Comparison of ENCODE assay signal across 15 cellular contexts in the genomic region with DNA sequence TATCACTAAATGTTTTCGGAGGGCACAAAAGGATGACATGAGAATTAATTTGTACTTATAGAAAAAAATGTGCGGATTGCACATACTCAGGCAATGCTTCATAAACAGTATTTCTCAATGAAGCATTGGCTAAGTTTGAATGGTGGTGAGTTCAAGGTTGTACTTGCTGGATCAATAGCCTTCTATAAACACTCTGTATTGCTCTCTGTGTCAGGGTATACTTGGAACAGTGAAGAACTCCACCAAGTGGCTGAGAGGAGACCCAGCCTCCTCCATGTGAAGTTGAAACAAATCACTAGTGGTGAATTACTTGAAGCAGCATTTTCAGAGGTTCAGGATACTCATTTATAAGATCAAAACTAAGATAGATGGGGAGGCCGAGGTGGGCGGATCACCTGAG.
DNase-seq lines count a peak whose midpoint lies in the region; ATAC-seq and TF ChIP-seq lines count a peak whose summit lies in the region.
"Had no signal": no experiment of that assay in that cellular context is flagged by ENCODE, and none has a peak within 500 bp of the region (broad histone marks: within the 10 kb centered on the region; RNA-seq: fewer than 3 reads in every experiment).

No MANE protein-coding gene starts in this region.

- no peak overlapping the region for H3K27ac Mint-ChIP-seq in activated naive CD4-positive, alpha-beta T cell treated with anti-CD3 and anti-CD28 coated beads, Interleukin-2, amount 10 ng/mL, durations not matched to agents 7 days and 5 days
- H3K27ac Mint-ChIP-seq: activated CD8-positive, alpha-beta memory T cell treated with anti-CD3 and anti-CD28 coated beads, Interleukin-2, amount 10 ng/mL, durations not matched to agents 7 days and 5 days; activated naive CD4-positive, alpha-beta T cell treated with anti-CD3 and anti-CD28 coated beads, Interleukin-2, amount 50 U/mL, for 72 hours; CD8-positive, alpha-beta memory T cell; dendritic cell treated with granulocyte-macrophage colony-stimulating factor and Interleukin-4, amounts not matched to agents 40 ng/mL and 50 ng/mL, for 4 days had no signal

- no peaks in the 10 kb centered on the region for H3K9me3 ChIP-seq in right lobe of liver

- H3K27ac ChIP-seq in right lobe of liver, result no peak overlapping the region
- H3K27ac ChIP-seq: PC-9 had no signal

- H3K36me3 ChIP-seq in right lobe of liver, result no peaks in the 10 kb centered on the region

- intact Hi-C loops in right lobe of liver (cut with DNase I), result no loop called here

- H3K4me3 ChIP-seq in right lobe of liver, result no peak overlapping the region
- H3K4me3 ChIP-seq: PC-9 had no signal

- H3K9me3 Mint-ChIP-seq in activated naive CD4-positive, alpha-beta T cell treated with anti-CD3 and anti-CD28 coated beads, Interleukin-2, amount 10 ng/mL, durations not matched to agents 7 days and 5 days, result no peaks in the 10 kb centered on the region
- H3K9me3 Mint-ChIP-seq: activated naive CD4-positive, alpha-beta T cell treated with anti-CD3 and anti-CD28 coated beads, Interleukin-2, amount 50 U/mL, for 72 hours; dendritic cell treated with granulocyte-macrophage colony-stimulating factor and Interleukin-4, amounts not matched to agents 40 ng/mL and 50 ng/mL, for 4 days had no signal

- no peaks in the 10 kb centered on the region for H3K4me1 Mint-ChIP-seq in activated naive CD4-positive, alpha-beta T cell treated with anti-CD3 and anti-CD28 coated beads, Interleukin-2, amount 10 ng/mL, durations not matched to agents 7 days and 5 days
- H3K4me1 Mint-ChIP-seq: activated CD8-positive, alpha-beta memory T cell treated with anti-CD3 and anti-CD28 coated beads, Interleukin-2, amount 10 ng/mL, durations not matched to agents 7 days and 5 days; CD8-positive, alpha-beta memory T cell had no signal

- DNase-seq in ELR (ENCODE audit: low read depth) (peak; percentile 29), Kasumi-1 (lab: John Stamatoyannopoulos, UW) (peak; percentile 5 to 31), amniotic epithelial cell (ENCODE audit: low read depth) (peak; percentile 8), right lobe of liver (no peak), NCI-H2227 (lab: John Stamatoyannopoulos, UW; ENCODE audit: unreplicated experiment) (no peak)
- DNase-seq in activated naive CD4-positive, alpha-beta T cell treated with anti-CD3 and anti-CD28 coated beads, Interleukin-2, amount 10 ng/mL, durations not matched to agents 7 days and 5 days, result no peak
- no peak for DNase-seq in effector CD4-positive, alpha-beta T cell
- DNase-seq in activated CD4-positive, alpha-beta T cell treated with anti-CD3 and anti-CD28 coated beads, Interleukin-2, amount 50 U/mL, for 48 hours, result no peak
- DNase-seq: activated CD8-positive, alpha-beta memory T cell treated with anti-CD3 and anti-CD28 coated beads, Interleukin-2, amount 10 ng/mL, durations not matched to agents 7 days and 5 days; CD8-positive, alpha-beta memory T cell; left cardiac atrium; NCI-H1694; PC-9 had no signal

- no peaks in the 10 kb centered on the region for H3K36me3 Mint-ChIP-seq in activated naive CD4-positive, alpha-beta T cell treated with anti-CD3 and anti-CD28 coated beads, Interleukin-2, amount 10 ng/mL, durations not matched to agents 7 days and 5 days
- H3K36me3 Mint-ChIP-seq: activated CD8-positive, alpha-beta memory T cell treated with anti-CD3 and anti-CD28 coated beads, Interleukin-2, amount 10 ng/mL, durations not matched to agents 7 days and 5 days; activated naive CD4-positive, alpha-beta T cell treated with anti-CD3 and anti-CD28 coated beads, Interleukin-2, amount 50 U/mL, for 72 hours; CD8-positive, alpha-beta memory T cell had no signal

- no peaks in the 10 kb centered on the region for H3K27me3 Mint-ChIP-seq in activated naive CD4-positive, alpha-beta T cell treated with anti-CD3 and anti-CD28 coated beads, Interleukin-2, amount 10 ng/mL, durations not matched to agents 7 days and 5 days
- H3K27me3 Mint-ChIP-seq: activated CD8-positive, alpha-beta memory T cell treated with anti-CD3 and anti-CD28 coated beads, Interleukin-2, amount 10 ng/mL, durations not matched to agents 7 days and 5 days; CD8-positive, alpha-beta memory T cell; dendritic cell treated with granulocyte-macrophage colony-stimulating factor and Interleukin-4, amounts not matched to agents 40 ng/mL and 50 ng/mL, for 4 days had no signal

- no peak overlapping the region for H3K4me3 Mint-ChIP-seq in activated naive CD4-positive, alpha-beta T cell treated with anti-CD3 and anti-CD28 coated beads, Interleukin-2, amount 10 ng/mL, durations not matched to agents 7 days and 5 days
- H3K4me3 Mint-ChIP-seq: activated CD8-positive, alpha-beta memory T cell treated with anti-CD3 and anti-CD28 coated beads, Interleukin-2, amount 10 ng/mL, durations not matched to agents 7 days and 5 days; CD8-positive, alpha-beta memory T cell; dendritic cell treated with granulocyte-macrophage colony-stimulating factor and Interleukin-4, amounts not matched to agents 40 ng/mL and 50 ng/mL, for 4 days had no signal

- H3K27me3 ChIP-seq in right lobe of liver, result no peaks in the 10 kb centered on the region

- CTCF ChIA-PET in activated naive CD4-positive, alpha-beta T cell treated with anti-CD3 and anti-CD28 coated beads, Interleukin-2, amount 10 ng/mL, durations not matched to agents 7 days and 5 days (lab: Charles Lee), result no interaction called here

- peak in 3 of 4 donors; percentile 47 to 93 (median 92) for ATAC-seq in right lobe of liver
- ATAC-seq: activated CD8-positive, alpha-beta memory T cell treated with anti-CD3 and anti-CD28 coated beads, Interleukin-2, amount 10 ng/mL, durations not matched to agents 7 days and 5 days; activated naive CD4-positive, alpha-beta T cell treated with anti-CD3 and anti-CD28 coated beads, Interleukin-2, amount 50 U/mL, for 72 hours; left cardiac atrium had no signal

- TF ChIP-seq POLR2A in right lobe of liver (IDR thresholded peaks at IDR 0.05), result no peak

- 39% methylated on average over 3 of the region's 4 CpGs for WGBS in right lobe of liver (ENCODE audit: insufficient coverage, low coverage, low lambda C conversion rate, missing lambda C conversion rate)

- TF ChIP-seq CTCF in right lobe of liver (IDR thresholded peaks at IDR 0.05), result peak in 2 of 4 donors; percentile 14 to 30

- no peaks in the 10 kb centered on the region for H3K4me1 ChIP-seq in right lobe of liver

Comparison
In these comparisons a context has a peak if more than half of its experiments do, and no peak if none do; other contexts are left out.
1. DNase-seq: peak in ELR (single experiment), Kasumi-1 (2 of 2) and amniotic epithelial cell (single experiment); none in right lobe of liver (0 of 3), activated naive CD4-positive, alpha-beta T cell treated with anti-CD3 and anti-CD28 coated beads, Interleukin-2, amount 10 ng/mL, durations not matched to agents 7 days and 5 days (single experiment), effector CD4-positive, alpha-beta T cell (single experiment), NCI-H2227 (single experiment) and activated CD4-positive, alpha-beta T cell treated with anti-CD3 and anti-CD28 coated beads, Interleukin-2, amount 50 U/mL, for 48 hours (0 of 2).